8 cellular contexts compared by ENCODE assay signal in the genomic region with DNA sequence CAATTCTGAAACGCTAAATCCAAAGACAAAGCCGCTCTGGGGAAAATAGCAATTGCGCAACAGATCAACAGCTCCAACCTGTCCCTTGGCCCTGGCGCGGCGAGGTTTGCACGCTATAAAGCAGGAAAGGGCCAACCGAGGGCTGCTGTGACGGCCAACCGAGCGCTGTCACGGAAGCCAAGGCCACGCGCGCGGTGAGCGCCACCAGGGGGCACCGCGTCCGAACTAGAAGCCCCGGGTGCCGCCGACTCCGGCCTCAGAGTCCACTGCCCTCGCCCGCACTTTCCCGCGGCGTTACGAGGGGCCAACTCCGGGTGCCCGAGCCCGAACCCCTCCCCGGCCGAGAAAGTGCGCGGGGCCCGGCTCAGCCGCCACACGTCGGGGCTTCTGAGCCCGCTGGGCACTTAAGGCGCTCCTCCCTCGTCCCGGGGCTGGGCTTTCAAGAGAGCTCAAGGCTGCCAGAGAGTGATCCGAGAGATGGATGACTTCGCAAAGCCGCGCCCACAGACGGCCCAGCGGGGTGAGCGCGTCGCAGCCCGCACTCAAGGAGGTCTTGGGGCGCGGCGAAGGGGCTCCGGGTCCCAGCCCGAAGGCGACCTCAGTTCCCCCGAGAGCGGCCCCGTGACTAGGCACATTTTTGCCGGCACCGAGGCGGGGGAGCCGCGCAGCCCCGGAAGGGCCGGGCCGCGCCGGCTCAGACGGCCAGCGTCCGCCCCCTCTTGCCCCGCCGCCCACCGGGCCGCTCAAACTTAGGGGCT. TPM values are rescaled to one million over a fixed set of nuclear protein-coding genes. Genes with fewer than 3 reads are reported as not detected.
DNase-seq lines count a peak whose midpoint lies in the region; ATAC-seq and TF ChIP-seq lines count a peak whose summit lies in the region.

No MANE protein-coding gene starts in this region.

- TF ChIP-seq EP300 in SK-N-SH (IDR thresholded peaks at IDR 0.05; ENCODE audit: borderline replicate concordance in 1 of 2, low read depth in 1 of 2, low read length in 1 of 2), result no peak

- 3% methylated on average over 11 of the region's 81 CpGs for WGBS in SK-N-SH (ENCODE audit: low lambda C conversion rate)
- WGBS in thymus, result under 1% methylated on average over 81 of the region's 81 CpGs

- H3K36me3 ChIP-seq in SK-N-SH (replicated peaks in 1 of 2; ENCODE audit: control insufficient read depth in 1 of 2, insufficient read depth in 2 of 2, low read length in 1 of 2) (peaks cover 2 to 4% of the 10 kb centered on the region in 2 experiments), thymus (ENCODE audit: control insufficient read depth, insufficient read depth) (no peaks in the 10 kb centered on the region)

- H3K9me2 ChIP-seq in SK-N-SH, result no peaks in the 10 kb centered on the region

- CTCF ChIA-PET in SK-N-SH (lab: Yijun Ruan, JAX), result interaction anchor here (0.6 to 12.3 kb wide), 53 partner anchors 9 to 1154 kb away, joined by 3 to 121 read pairs (median 4); a partner anchor contains a TSS

- TF ChIP-seq CTCF in GM12864 (IDR thresholded peaks at IDR 0.05; ENCODE audit: low read depth, low read length, missing control alignments) (peak; percentile 90), SK-N-SH (IDR thresholded peaks at IDR 0.05) (peak; percentile 79), osteocyte (IDR thresholded peaks at IDR 0.05) (peak; percentile 90)

- peak overlapping the region; percentile 99 for H3K27ac Mint-ChIP-seq in activated naive CD8-positive, alpha-beta T cell
- peak overlapping the region; percentile 90 for H3K27ac Mint-ChIP-seq in osteocyte (ENCODE audit: unreplicated experiment)

- peaks cover 46% of the 10 kb centered on the region for H4K20me1 ChIP-seq in SK-N-SH (ENCODE audit: insufficient read depth)

- H3F3A ChIP-seq in SK-N-SH (replicated peaks; ENCODE audit: insufficient read depth), result peaks cover 10% of the 10 kb centered on the region

- no peaks in the 10 kb centered on the region for H3K9me3 ChIP-seq in SK-N-SH
- no peaks in the 10 kb centered on the region for H3K9me3 ChIP-seq in thymus (ENCODE audit: control insufficient read depth)

- DNase-seq in GM12864 (ENCODE audit: low read depth) (peak; percentile 79), NCI-H1092 (lab: John Stamatoyannopoulos, UW) (peak; percentile 87), SK-N-SH (peak; percentile 89), head of caudate nucleus (peak; percentile 92 to 99 (median 97)), osteocyte (ENCODE audit: extremely low spot score, unreplicated experiment) (peak; percentile 99)

- intact Hi-C loops in head of caudate nucleus (cut with DNase I), result loop anchor here (1.0 to 10.0 kb wide), 4 partner anchors 51 to 131 kb away; a partner anchor contains a TSS

- H3K4me3 ChIP-seq in GM12864 (ENCODE audit: low read depth, low read length), result peak overlapping the region; percentile 96
- peak overlapping the region; percentile 71 to 93 for H3K4me3 ChIP-seq in SK-N-SH (ENCODE audit: low read depth in 2 of 2, low read length in 1 of 2)
- peak overlapping the region; percentile 96 for H3K4me3 ChIP-seq in thymus (ENCODE audit: low read length)

- H3K9ac ChIP-seq in SK-N-SH, result peak overlapping the region; percentile 98

- peaks cover 17 to 22% of the 10 kb centered on the region in 2 experiments for H3K4me1 ChIP-seq in SK-N-SH (ENCODE audit: control insufficient read depth in 1 of 2, insufficient read depth in 2 of 2, low read depth in 1 of 2, low read length in 1 of 2)
- H3K4me1 ChIP-seq in thymus (ENCODE audit: control insufficient read depth, insufficient read depth, low read length), result peaks cover 15% of the 10 kb centered on the region

- H3K27ac ChIP-seq in SK-N-SH (ENCODE audit: low read depth in 2 of 2, low read length in 1 of 2) (peak overlapping the region; percentile 97), thymus (ENCODE audit: low read depth) (peak overlapping the region; percentile 98)

- POLR2A ChIA-PET in SK-N-SH (lab: Yijun Ruan, JAX), result interaction anchor here (0.6 to 2.5 kb wide), 8 partner anchors 11 to 129 kb away, joined by 3 to 28 read pairs (median 4); a partner anchor contains a TSS

- no peaks in the 10 kb centered on the region for H3K9me3 Mint-ChIP-seq in activated naive CD8-positive, alpha-beta T cell (ENCODE audit: low read depth)
- H3K9me3 Mint-ChIP-seq in osteocyte (ENCODE audit: unreplicated experiment), result no peaks in the 10 kb centered on the region

- H3K4me1 Mint-ChIP-seq in activated naive CD8-positive, alpha-beta T cell (ENCODE audit: low read depth), result peaks cover 58% of the 10 kb centered on the region
- peaks cover 50% of the 10 kb centered on the region for H3K4me1 Mint-ChIP-seq in osteocyte (ENCODE audit: unreplicated experiment)

- peak overlapping the region; percentile 96 for H3K4me3 Mint-ChIP-seq in activated naive CD8-positive, alpha-beta T cell
- H3K4me3 Mint-ChIP-seq in osteocyte (ENCODE audit: unreplicated experiment), result peak overlapping the region; percentile 80

- peak; percentile 47 for ATAC-seq in HG02610 (IDR thresholded peaks at IDR 0.05; ENCODE audit: unreplicated experiment)

- H3K79me2 ChIP-seq in SK-N-SH (ENCODE audit: insufficient read depth), result peaks cover 51% of the 10 kb centered on the region

- no peaks in the 10 kb centered on the region for H3K27me3 ChIP-seq in SK-N-SH (ENCODE audit: insufficient read depth)
- no peaks in the 10 kb centered on the region for H3K27me3 ChIP-seq in thymus (ENCODE audit: control insufficient read depth, insufficient read depth)

- H2AFZ ChIP-seq in SK-N-SH (ENCODE audit: low read depth), result peak overlapping the region; percentile 36; the same call in 1 of the 2 replicates

- peak overlapping the region; percentile 92 for H3K4me2 ChIP-seq in SK-N-SH

- TF ChIP-seq RAD21 in SK-N-SH (IDR thresholded peaks at IDR 0.05; ENCODE audit: low read length), result peak; percentile 66

- H3K36me3 Mint-ChIP-seq in activated naive CD8-positive, alpha-beta T cell, result peaks cover 6% of the 10 kb centered on the region
- H3K36me3 Mint-ChIP-seq in osteocyte (ENCODE audit: unreplicated experiment), result no peaks in the 10 kb centered on the region

- no peaks in the 10 kb centered on the region for H3K27me3 Mint-ChIP-seq in activated naive CD8-positive, alpha-beta T cell
- no peaks in the 10 kb centered on the region for H3K27me3 Mint-ChIP-seq in osteocyte (ENCODE audit: unreplicated experiment)

TF ChIP-seq in SK-N-SH, 30 proteins besides CTCF, POLR2A, EP300 and RAD21 (continues in another document):
- TF ChIP-seq YY1 (IDR thresholded peaks at IDR 0.05; ENCODE audit: low read depth) (0 out of 2 replicates have a peak, but pooled peaks have one; percentile 41), GATA2 (CRISPR knock-in tag; IDR thresholded peaks at IDR 0.05) (0 out of 2 replicates have a peak, but pooled peaks have one; percentile 18), RXRA (IDR thresholded peaks at IDR 0.05; ENCODE audit: borderline replicate concordance, low read depth) (0 out of 2 replicates have a peak, but pooled peaks have one; percentile 14), NRF1 (IDR thresholded peaks at IDR 0.05; ENCODE audit: low read depth, low read length) (no peak), EZH2phosphoT487 (IDR thresholded peaks at IDR 0.05; ENCODE audit: borderline replicate concordance, low read depth) (no peak), FOXM1 (IDR thresholded peaks at IDR 0.05; ENCODE audit: low read depth) (no peak), FOXJ3 (CRISPR knock-in tag; IDR thresholded peaks at IDR 0.05) (peak; percentile 69; the same call in 1 of the 2 replicates), TEAD4 (IDR thresholded peaks at IDR 0.05; ENCODE audit: borderline replicate concordance, insufficient read depth) (no peak), NFIC (IDR thresholded peaks at IDR 0.05; ENCODE audit: borderline replicate concordance) (peak; percentile 44; the same call in 1 of the 2 replicates), ELF1 (IDR thresholded peaks at IDR 0.05) (peak; percentile 67)
- TF ChIP-seq, protein P1, sequence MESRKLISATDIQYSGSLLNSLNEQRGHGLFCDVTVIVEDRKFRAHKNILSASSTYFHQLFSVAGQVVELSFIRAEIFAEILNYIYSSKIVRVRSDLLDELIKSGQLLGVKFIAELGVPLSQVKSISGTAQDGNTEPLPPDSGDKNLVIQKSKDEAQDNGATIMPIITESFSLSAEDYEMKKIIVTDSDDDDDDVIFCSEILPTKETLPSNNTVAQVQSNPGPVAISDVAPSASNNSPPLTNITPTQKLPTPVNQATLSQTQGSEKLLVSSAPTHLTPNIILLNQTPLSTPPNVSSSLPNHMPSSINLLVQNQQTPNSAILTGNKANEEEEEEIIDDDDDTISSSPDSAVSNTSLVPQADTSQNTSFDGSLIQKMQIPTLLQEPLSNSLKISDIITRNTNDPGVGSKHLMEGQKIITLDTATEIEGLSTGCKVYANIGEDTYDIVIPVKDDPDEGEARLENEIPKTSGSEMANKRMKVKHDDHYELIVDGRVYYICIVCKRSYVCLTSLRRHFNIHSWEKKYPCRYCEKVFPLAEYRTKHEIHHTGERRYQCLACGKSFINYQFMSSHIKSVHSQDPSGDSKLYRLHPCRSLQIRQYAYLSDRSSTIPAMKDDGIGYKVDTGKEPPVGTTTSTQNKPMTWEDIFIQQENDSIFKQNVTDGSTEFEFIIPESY (IDR thresholded peaks at IDR 0.05; ENCODE audit: borderline replicate concordance, low read depth), result no peak
- TF ChIP-seq, protein P2, sequence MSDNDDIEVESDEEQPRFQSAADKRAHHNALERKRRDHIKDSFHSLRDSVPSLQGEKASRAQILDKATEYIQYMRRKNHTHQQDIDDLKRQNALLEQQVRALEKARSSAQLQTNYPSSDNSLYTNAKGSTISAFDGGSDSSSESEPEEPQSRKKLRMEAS (IDR thresholded peaks at IDR 0.05; ENCODE audit: low read depth), result peak; percentile 97

RNA-seq across cellular contexts. Expression of a gene that starts 0.9 kb away (rescaled TPM):
- polyA plus RNA-seq in SK-N-SH (2012; rRNA removed), result 40.9 and 61.9 TPM in 2 replicates
- 57.8 and 59.5 TPM in 2 replicates for polyA plus RNA-seq in SK-N-SH (2012; cell fraction: cytosol; rRNA removed)
- 51.9 and 65.3 TPM in 2 replicates for polyA plus RNA-seq in SK-N-SH (2012; cell fraction: nucleus; rRNA removed)
- total RNA-seq in osteocyte, result 98.4 and 100 TPM in 2 replicates
- polyA plus RNA-seq in thymus, result 91.7 TPM

RNA-seq across cellular contexts. Expression of a gene that starts 51.0 kb away (rescaled TPM):
- polyA plus RNA-seq in SK-N-SH (2012; rRNA removed), result 86.5 and 102 TPM in 2 replicates
- 125 and 185 TPM in 2 replicates for polyA plus RNA-seq in SK-N-SH (2012; cell fraction: cytosol; rRNA removed)
- 58.1 and 110 TPM in 2 replicates for polyA plus RNA-seq in SK-N-SH (2012; cell fraction: nucleus; rRNA removed)
- total RNA-seq in osteocyte, result 127 and 136 TPM in 2 replicates
- polyA plus RNA-seq in thymus, result 228 TPM

Comparison
In these comparisons a context has a peak if more than half of its experiments do, and no peak if none do; other contexts are left out.
1. Peak in every context shown above with its lines: DNase-seq, ATAC-seq, H3K4me3 ChIP-seq and H3K27ac ChIP-seq.